Comparison of ENCODE assay signal across 8 cellular contexts in genomic region chr12:123390415-123391093, GRCh38. TPM values are rescaled to one million over a fixed set of nuclear protein-coding genes. Genes with fewer than 3 reads are reported as not detected.
DNase-seq lines count a peak whose midpoint lies in the region; ATAC-seq and TF ChIP-seq lines count a peak whose summit lies in the region.

No MANE protein-coding gene starts in this region.

- H3K36me3 ChIP-seq in suprapubic skin: peaks cover 30% of the 10 kb centered on the region

- peak overlapping the region; percentile 81 for H3K4me3 Mint-ChIP-seq in T-helper 1 cell treated with Interleukin-12 subunit alpha and Interleukin-12 subunit beta and Interleukin-4 antibody, amounts not matched to agents 30 μg/mL and 1 μg/mL, for 36 hours

- TF ChIP-seq POLR2A in suprapubic skin (IDR thresholded peaks at IDR 0.05): no peak

- TF ChIP-seq EP300 in suprapubic skin (IDR thresholded peaks at IDR 0.05): no peak

- TF ChIP-seq CTCF in astrocyte of the cerebellum (IDR thresholded peaks at IDR 0.05; ENCODE audit: low read depth, low read length, missing control alignments) (peak; percentile 12), suprapubic skin (IDR thresholded peaks at IDR 0.05) (no peak)

- peaks cover 46% of the 10 kb centered on the region for H3K4me1 ChIP-seq in suprapubic skin

- H3K36me3 Mint-ChIP-seq in T-helper 1 cell treated with Interleukin-12 subunit alpha and Interleukin-12 subunit beta and Interleukin-4 antibody, amounts not matched to agents 30 μg/mL and 1 μg/mL, for 36 hours (ENCODE audit: low read depth): peaks cover 27% of the 10 kb centered on the region

- in situ Hi-C loops in astrocyte of the cerebellum (cut with HindIII; ENCODE audit: low sequenced_read_pairs): no loop called here

- peak overlapping the region; percentile 62 for H3K4me3 ChIP-seq in astrocyte of the cerebellum (ENCODE audit: low read depth, low read length)
- H3K4me3 ChIP-seq in suprapubic skin: peak overlapping the region; percentile 73

- H3K27ac Mint-ChIP-seq in T-helper 1 cell treated with Interleukin-12 subunit alpha and Interleukin-12 subunit beta and Interleukin-4 antibody, amounts not matched to agents 30 μg/mL and 1 μg/mL, for 36 hours: peak overlapping the region; percentile 72

- WGBS in suprapubic skin: 21% methylated on average over 15 of the region's 15 CpGs

- no peaks in the 10 kb centered on the region for H3K9me3 Mint-ChIP-seq in T-helper 1 cell treated with Interleukin-12 subunit alpha and Interleukin-12 subunit beta and Interleukin-4 antibody, amounts not matched to agents 30 μg/mL and 1 μg/mL, for 36 hours

- peaks cover 38% of the 10 kb centered on the region for H3K4me1 Mint-ChIP-seq in T-helper 1 cell treated with Interleukin-12 subunit alpha and Interleukin-12 subunit beta and Interleukin-4 antibody, amounts not matched to agents 30 μg/mL and 1 μg/mL, for 36 hours (ENCODE audit: low read depth)

- no peaks in the 10 kb centered on the region for H3K27me3 Mint-ChIP-seq in T-helper 1 cell treated with Interleukin-12 subunit alpha and Interleukin-12 subunit beta and Interleukin-4 antibody, amounts not matched to agents 30 μg/mL and 1 μg/mL, for 36 hours (ENCODE audit: low read depth)

- ATAC-seq in HG03135 (IDR thresholded peaks at IDR 0.05; ENCODE audit: unreplicated experiment) (no peak), HG02970 (IDR thresholded peaks at IDR 0.05; ENCODE audit: low FRiP score, unreplicated experiment) (no peak)

- H3K9me3 ChIP-seq in suprapubic skin: no peaks in the 10 kb centered on the region

- H3K27ac ChIP-seq in suprapubic skin: peak overlapping the region; percentile 94

- no peak for DNase-seq in T-helper 1 cell
- no peak for DNase-seq in astrocyte of the cerebellum (ENCODE audit: low read depth)
- peak; percentile 27 for DNase-seq in left kidney (ENCODE audit: low read depth, low spot score)
- no peak for DNase-seq in suprapubic skin (ENCODE audit: low spot score in 2 of 2)
- DNase-seq in islet precursor cell: no peak

- H3K27me3 ChIP-seq in suprapubic skin: no peaks in the 10 kb centered on the region

RNA-seq across cellular contexts. Expression of gene KMT5A, which starts 6.6 kb away (rescaled TPM):
- 10 to 100 TPM; 52.2 to 70.1 (median 60.8) TPM for total RNA-seq in suprapubic skin

RNA-seq across cellular contexts. Expression of gene SBNO1, which starts 25.9 kb away (rescaled TPM):
- total RNA-seq in suprapubic skin: 10 to 100 TPM; 18.2 to 26.6 (median 25.8) TPM

RNA-seq across cellular contexts. Expression of gene RILPL2, which starts 45.9 kb away (rescaled TPM):
- total RNA-seq in suprapubic skin: 1 to 10 TPM; 3.2 to 6.1 (median 4.3) TPM
